Comparison of ENCODE assay signal across 8 cellular contexts in genomic region chr2:152740743-152741328, GRCh38. TPM values are rescaled to one million over a fixed set of nuclear protein-coding genes. Genes with fewer than 3 reads are reported as not detected.
DNase-seq lines count a peak whose midpoint lies in the region; ATAC-seq and TF ChIP-seq lines count a peak whose summit lies in the region.

No MANE protein-coding gene starts in this region.

- 45 to 52% (median 49%) methylated on average over 2 of the region's 2 CpGs for WGBS in heart left ventricle, 4 donors
- no CpG with 5 or more reads among the region's 2 CpGs for WGBS in H9 (ENCODE audit: extremely low coverage, insufficient read length, low lambda C conversion rate)

- H3K56ac ChIP-seq in H9 (ENCODE audit: insufficient read length, low read depth, low read length), result no peak overlapping the region

- no peaks in the 10 kb centered on the region for H3K79me2 ChIP-seq in H9 (ENCODE audit: insufficient read depth, low read length)

- H3K23me2 ChIP-seq in H9 (ENCODE audit: insufficient read length, low read depth, low read length, poor library complexity, severe bottlenecking), result no peaks in the 10 kb centered on the region

- no peaks in the 10 kb centered on the region for H3K27me3 Mint-ChIP-seq in H9 (ENCODE audit: low read depth)

- no peak overlapping the region for H3K4me2 ChIP-seq in H9 (ENCODE audit: insufficient read depth, insufficient read length, low read length)

- H3K23ac ChIP-seq in H9 (ENCODE audit: insufficient read length, low read depth, low read length), result no peak overlapping the region

- H3K9me3 ChIP-seq in heart left ventricle (no peaks in the 10 kb centered on the region), H9 (ENCODE audit: control insufficient read depth, low read depth, low read length) (peaks cover 4% of the 10 kb centered on the region)

- ATAC-seq in heart left ventricle (no peak), left ventricle myocardium superior (no peak)

- H3K4me3 ChIP-seq in heart left ventricle, result no peak overlapping the region

- H3K27ac ChIP-seq in heart left ventricle (no peak overlapping the region), H9 (ENCODE audit: insufficient read length, low read depth, low read length) (no peak overlapping the region), substantia nigra (ENCODE audit: low read depth, low read length, poor library complexity, severe bottlenecking) (no peak overlapping the region)

- TF ChIP-seq CTCF in heart left ventricle (IDR thresholded peaks at IDR 0.05) (peak; percentile 55 to 91 (median 66)), H9 (conservative IDR thresholded peaks at IDR 0.05) (peak; percentile 76), LNCAP (IDR thresholded peaks at IDR 0.05) (peak; percentile 84)

- no peak overlapping the region for H3T11ph ChIP-seq in H9 (ENCODE audit: low read length)

- H3K36me3 Mint-ChIP-seq in H9 (ENCODE audit: insufficient read depth in 1 of 3, low read depth in 3 of 3), result peaks cover 40 to 48% (median 43%) of the 10 kb centered on the region in 3 experiments

- DNase-seq in heart left ventricle (no peak), left ventricle myocardium superior (no peak), H9 (no peak), SHP77 treated with DMSO at 0.1 percent for 48 hours (lab: John Stamatoyannopoulos, UW) (peak; percentile 9), fibroblast of gingiva (ENCODE audit: low read depth) (peak; percentile 63), pons (ENCODE audit: low spot score) (peak; percentile 82), substantia nigra (lab: John Stamatoyannopoulos, UW) (no peak)

- no peak for TF ChIP-seq POLR2A in heart left ventricle (IDR thresholded peaks at IDR 0.05)

- H3K79me1 ChIP-seq in H9 (ENCODE audit: insufficient read depth, low read depth, low read length, poor library complexity, severe bottlenecking), result no peaks in the 10 kb centered on the region

- H3K4me1 ChIP-seq in heart left ventricle (no peaks in the 10 kb centered on the region), H9 (ENCODE audit: insufficient read depth, low read length) (no peaks in the 10 kb centered on the region)

- H3K27ac Mint-ChIP-seq in H9, result no peak overlapping the region

- no peak overlapping the region for H3K9ac ChIP-seq in H9 (ENCODE audit: extremely low read depth, insufficient read length, low read length)

- peaks cover 0 to 35% (median 18%) of the 10 kb centered on the region in 9 donors for H3K36me3 ChIP-seq in heart left ventricle

- H2BK120ac ChIP-seq in H9 (ENCODE audit: low read depth, low read length, poor library complexity, severe bottlenecking), result no peak overlapping the region

- H2AK5ac ChIP-seq in H9 (ENCODE audit: insufficient read length, low read length), result no peak overlapping the region

- no peak overlapping the region for H3K18ac ChIP-seq in H9 (ENCODE audit: insufficient read length, low read depth, low read length)

- no peak overlapping the region for H3K4me3 Mint-ChIP-seq in H9

- no peaks in the 10 kb centered on the region for H4K20me1 ChIP-seq in H9 (ENCODE audit: control insufficient read depth, insufficient read depth, insufficient read length)

- H3K4ac ChIP-seq in H9 (ENCODE audit: low read depth, low read length), result no peak overlapping the region

- no peak overlapping the region for H2BK15ac ChIP-seq in H9 (ENCODE audit: low read depth, low read length)

- H2BK12ac ChIP-seq in H9 (ENCODE audit: insufficient read length, low read depth, low read length), result no peak overlapping the region

- no peaks in the 10 kb centered on the region for H3K4me1 Mint-ChIP-seq in H9

- H2AFZ ChIP-seq in H9 (ENCODE audit: low read length), result no peak overlapping the region

- no peak overlapping the region for H4K91ac ChIP-seq in H9 (ENCODE audit: insufficient read length, low read depth, low read length)

- H4K5ac ChIP-seq in H9 (ENCODE audit: insufficient read length, low read depth, low read length), result no peak overlapping the region

- H2BK20ac ChIP-seq in H9 (ENCODE audit: low read depth, low read length, poor library complexity, severe bottlenecking), result no peak overlapping the region

- no peak overlapping the region for H4K8ac ChIP-seq in H9 (replicated peaks; ENCODE audit: insufficient read length, low read depth, low read length)

- peaks cover 19 to 23% of the 10 kb centered on the region in 2 experiments for H3K9me3 Mint-ChIP-seq in H9

- H2BK5ac ChIP-seq in H9 (ENCODE audit: insufficient read length, low read length), result no peak overlapping the region

- intact Hi-C loops in heart left ventricle (cut with DNase I) (loop anchor here in 2 of 10 donors (5.0 to 10.0 kb wide), 2 partner anchors 776 to 784 kb away; no protein-coding TSS in a partner anchor), left ventricle myocardium superior (cut with micrococcal nuclease) (no loop called here)

- no peak overlapping the region for H3K14ac ChIP-seq in H9 (ENCODE audit: insufficient read depth, low read length)

- H3K27me3 ChIP-seq in heart left ventricle (no peaks in the 10 kb centered on the region), H9 (ENCODE audit: insufficient read depth, low read length) (no peaks in the 10 kb centered on the region)

RNA-seq across cellular contexts. Expression of gene ARL6IP6, which starts 22.4 kb away (rescaled TPM):
- total RNA-seq in heart left ventricle (1 to 10 TPM; 4.9 to 9.6 (median 6.4) TPM), left ventricle myocardium superior (7.6 TPM), H9 (2021) (27.3 and 34.4 TPM in 2 replicates)
- polyA plus RNA-seq in heart left ventricle, result 1 to 10 TPM; 3.8 to 5.5 TPM

RNA-seq across cellular contexts. Expression of gene PRPF40A, which starts 23.6 kb away (rescaled TPM):
- total RNA-seq in heart left ventricle, result 10 to 100 TPM; 30.7 to 53.5 (median 36.4) TPM
- 10 to 100 TPM in 1 of 2 donors, 1 to 10 TPM in 1; 9.8 to 27.5 TPM for polyA plus RNA-seq in heart left ventricle
- 33.2 TPM for total RNA-seq in left ventricle myocardium superior
- 158 and 179 TPM in 2 replicates for total RNA-seq in H9 (2021)

Comparison
In these comparisons a context has a peak if more than half of its experiments do, and no peak if none do; other contexts are left out.
1. DNase-seq: peak in SHP77 treated with DMSO at 0.1 percent for 48 hours (single experiment), fibroblast of gingiva (single experiment) and pons (single experiment); none in heart left ventricle (0 of 5), left ventricle myocardium superior (single experiment), H9 (single experiment) and substantia nigra (0 of 49).
2. Peak in every context shown above with its lines, with median percentiles within 50 percentile points of each other: CTCF ChIP-seq.